3 cellular contexts compared by ENCODE assay signal in the genomic region with DNA sequence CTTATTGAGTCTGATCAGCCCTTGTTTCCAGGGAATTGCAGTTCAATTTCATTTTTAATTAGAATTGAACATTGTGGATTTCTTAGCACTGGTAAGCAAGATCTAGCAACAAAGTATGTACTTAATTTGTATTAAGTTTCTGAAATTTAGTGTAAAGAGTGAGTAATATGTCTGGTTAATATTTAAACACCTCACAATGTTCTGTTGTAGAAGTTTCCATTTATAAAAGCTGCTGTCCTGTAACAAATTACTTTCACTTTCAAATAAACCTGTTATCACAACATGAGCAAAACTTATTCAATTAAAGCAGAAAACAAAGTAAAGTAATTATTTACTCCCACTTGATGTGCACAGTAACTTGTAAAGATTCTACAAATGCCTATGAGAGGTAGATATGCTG.
TF ChIP-seq lines count a peak whose summit lies in the region.

No MANE protein-coding gene starts in this region.

TF ChIP-seq in SK-N-SH, 30 proteins besides CTCF, POLR2A, EP300 and RAD21:
- TF ChIP-seq YY1 (IDR thresholded peaks at IDR 0.05; ENCODE audit: low read depth) (no peak), NFIC (IDR thresholded peaks at IDR 0.05; ENCODE audit: borderline replicate concordance) (no peak), CHD2 (IDR thresholded peaks at IDR 0.05; ENCODE audit: low read length, partially characterized antibody) (no peak), FOSL2 (IDR thresholded peaks at IDR 0.05; ENCODE audit: borderline replicate concordance, low read depth) (no peak), JUND (IDR thresholded peaks at IDR 0.05) (no peak), RXRA (IDR thresholded peaks at IDR 0.05; ENCODE audit: borderline replicate concordance, low read depth) (no peak), RFX5 (IDR thresholded peaks at IDR 0.05; ENCODE audit: low read length) (no peak), FOXJ3 (CRISPR knock-in tag; IDR thresholded peaks at IDR 0.05) (no peak), MEF2A (IDR thresholded peaks at IDR 0.05; ENCODE audit: borderline replicate concordance, low read depth) (no peak), TAF1 (IDR thresholded peaks at IDR 0.05; ENCODE audit: borderline replicate concordance, low read depth, low read length) (no peak), TEAD4 (IDR thresholded peaks at IDR 0.05; ENCODE audit: borderline replicate concordance, insufficient read depth) (no peak), SMC3 (IDR thresholded peaks at IDR 0.05; ENCODE audit: low read depth, low read length) (no peak)
- TF ChIP-seq, protein P1, sequence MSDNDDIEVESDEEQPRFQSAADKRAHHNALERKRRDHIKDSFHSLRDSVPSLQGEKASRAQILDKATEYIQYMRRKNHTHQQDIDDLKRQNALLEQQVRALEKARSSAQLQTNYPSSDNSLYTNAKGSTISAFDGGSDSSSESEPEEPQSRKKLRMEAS (IDR thresholded peaks at IDR 0.05; ENCODE audit: low read depth), result no peak
TF ChIP-seq in SK-N-SH: peak in this region for 0.

TF ChIP-seq in SK-N-SH treated with all-trans-retinoic acid at 6 μM for 48 hours, 23 proteins besides CTCF, POLR2A, EP300 and RAD21 (continued from another document):
- TF ChIP-seq ZNF8 (CRISPR knock-in tag; IDR thresholded peaks at IDR 0.05), result no peak

TF ChIP-seq in GM12878, 131 proteins besides CTCF, POLR2A, EP300 and RAD21:
- TF ChIP-seq, protein P2, sequence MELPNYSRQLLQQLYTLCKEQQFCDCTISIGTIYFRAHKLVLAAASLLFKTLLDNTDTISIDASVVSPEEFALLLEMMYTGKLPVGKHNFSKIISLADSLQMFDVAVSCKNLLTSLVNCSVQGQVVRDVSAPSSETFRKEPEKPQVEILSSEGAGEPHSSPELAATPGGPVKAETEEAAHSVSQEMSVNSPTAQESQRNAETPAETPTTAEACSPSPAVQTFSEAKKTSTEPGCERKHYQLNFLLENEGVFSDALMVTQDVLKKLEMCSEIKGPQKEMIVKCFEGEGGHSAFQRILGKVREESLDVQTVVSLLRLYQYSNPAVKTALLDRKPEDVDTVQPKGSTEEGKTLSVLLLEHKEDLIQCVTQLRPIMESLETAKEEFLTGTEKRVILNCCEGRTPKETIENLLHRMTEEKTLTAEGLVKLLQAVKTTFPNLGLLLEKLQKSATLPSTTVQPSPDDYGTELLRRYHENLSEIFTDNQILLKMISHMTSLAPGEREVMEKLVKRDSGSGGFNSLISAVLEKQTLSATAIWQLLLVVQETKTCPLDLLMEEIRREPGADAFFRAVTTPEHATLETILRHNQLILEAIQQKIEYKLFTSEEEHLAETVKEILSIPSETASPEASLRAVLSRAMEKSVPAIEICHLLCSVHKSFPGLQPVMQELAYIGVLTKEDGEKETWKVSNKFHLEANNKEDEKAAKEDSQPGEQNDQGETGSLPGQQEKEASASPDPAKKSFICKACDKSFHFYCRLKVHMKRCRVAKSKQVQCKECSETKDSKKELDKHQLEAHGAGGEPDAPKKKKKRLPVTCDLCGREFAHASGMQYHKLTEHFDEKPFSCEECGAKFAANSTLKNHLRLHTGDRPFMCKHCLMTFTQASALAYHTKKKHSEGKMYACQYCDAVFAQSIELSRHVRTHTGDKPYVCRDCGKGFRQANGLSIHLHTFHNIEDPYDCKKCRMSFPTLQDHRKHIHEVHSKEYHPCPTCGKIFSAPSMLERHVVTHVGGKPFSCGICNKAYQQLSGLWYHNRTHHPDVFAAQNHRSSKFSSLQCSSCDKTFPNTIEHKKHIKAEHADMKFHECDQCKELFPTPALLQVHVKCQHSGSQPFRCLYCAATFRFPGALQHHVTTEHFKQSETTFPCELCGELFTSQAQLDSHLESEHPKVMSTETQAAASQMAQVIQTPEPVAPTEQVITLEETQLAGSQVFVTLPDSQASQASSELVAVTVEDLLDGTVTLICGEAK (IDR thresholded peaks at IDR 0.05; ENCODE audit: borderline replicate concordance), result peak; percentile 11; the same call in 1 of the 2 replicates
- TF ChIP-seq, protein P3, sequence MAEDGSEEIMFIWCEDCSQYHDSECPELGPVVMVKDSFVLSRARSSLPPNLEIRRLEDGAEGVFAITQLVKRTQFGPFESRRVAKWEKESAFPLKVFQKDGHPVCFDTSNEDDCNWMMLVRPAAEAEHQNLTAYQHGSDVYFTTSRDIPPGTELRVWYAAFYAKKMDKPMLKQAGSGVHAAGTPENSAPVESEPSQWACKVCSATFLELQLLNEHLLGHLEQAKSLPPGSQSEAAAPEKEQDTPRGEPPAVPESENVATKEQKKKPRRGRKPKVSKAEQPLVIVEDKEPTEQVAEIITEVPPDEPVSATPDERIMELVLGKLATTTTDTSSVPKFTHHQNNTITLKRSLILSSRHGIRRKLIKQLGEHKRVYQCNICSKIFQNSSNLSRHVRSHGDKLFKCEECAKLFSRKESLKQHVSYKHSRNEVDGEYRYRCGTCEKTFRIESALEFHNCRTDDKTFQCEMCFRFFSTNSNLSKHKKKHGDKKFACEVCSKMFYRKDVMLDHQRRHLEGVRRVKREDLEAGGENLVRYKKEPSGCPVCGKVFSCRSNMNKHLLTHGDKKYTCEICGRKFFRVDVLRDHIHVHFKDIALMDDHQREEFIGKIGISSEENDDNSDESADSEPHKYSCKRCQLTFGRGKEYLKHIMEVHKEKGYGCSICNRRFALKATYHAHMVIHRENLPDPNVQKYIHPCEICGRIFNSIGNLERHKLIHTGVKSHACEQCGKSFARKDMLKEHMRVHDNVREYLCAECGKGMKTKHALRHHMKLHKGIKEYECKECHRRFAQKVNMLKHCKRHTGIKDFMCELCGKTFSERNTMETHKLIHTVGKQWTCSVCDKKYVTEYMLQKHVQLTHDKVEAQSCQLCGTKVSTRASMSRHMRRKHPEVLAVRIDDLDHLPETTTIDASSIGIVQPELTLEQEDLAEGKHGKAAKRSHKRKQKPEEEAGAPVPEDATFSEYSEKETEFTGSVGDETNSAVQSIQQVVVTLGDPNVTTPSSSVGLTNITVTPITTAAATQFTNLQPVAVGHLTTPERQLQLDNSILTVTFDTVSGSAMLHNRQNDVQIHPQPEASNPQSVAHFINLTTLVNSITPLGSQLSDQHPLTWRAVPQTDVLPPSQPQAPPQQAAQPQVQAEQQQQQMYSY (CRISPR knock-in tag; IDR thresholded peaks at IDR 0.05), result no peak
- TF ChIP-seq, protein P4, sequence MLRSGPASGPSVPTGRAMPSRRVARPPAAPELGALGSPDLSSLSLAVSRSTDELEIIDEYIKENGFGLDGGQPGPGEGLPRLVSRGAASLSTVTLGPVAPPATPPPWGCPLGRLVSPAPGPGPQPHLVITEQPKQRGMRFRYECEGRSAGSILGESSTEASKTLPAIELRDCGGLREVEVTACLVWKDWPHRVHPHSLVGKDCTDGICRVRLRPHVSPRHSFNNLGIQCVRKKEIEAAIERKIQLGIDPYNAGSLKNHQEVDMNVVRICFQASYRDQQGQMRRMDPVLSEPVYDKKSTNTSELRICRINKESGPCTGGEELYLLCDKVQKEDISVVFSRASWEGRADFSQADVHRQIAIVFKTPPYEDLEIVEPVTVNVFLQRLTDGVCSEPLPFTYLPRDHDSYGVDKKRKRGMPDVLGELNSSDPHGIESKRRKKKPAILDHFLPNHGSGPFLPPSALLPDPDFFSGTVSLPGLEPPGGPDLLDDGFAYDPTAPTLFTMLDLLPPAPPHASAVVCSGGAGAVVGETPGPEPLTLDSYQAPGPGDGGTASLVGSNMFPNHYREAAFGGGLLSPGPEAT (IDR thresholded peaks at IDR 0.05; ENCODE audit: low read depth), result peak; percentile 45; the same call in 1 of the 2 replicates
- TF ChIP-seq ATF7 (IDR thresholded peaks at IDR 0.05; ENCODE audit: low read depth), result peak; percentile 54; the same call in 1 of the 2 replicates
- TF ChIP-seq NFXL1 (IDR thresholded peaks at IDR 0.05; ENCODE audit: borderline replicate concordance), result no peak
- TF ChIP-seq MTA2 (IDR thresholded peaks at IDR 0.05; ENCODE audit: low read depth), result peak; percentile 71
